21 cellular contexts compared by ENCODE assay signal in the genomic region with DNA sequence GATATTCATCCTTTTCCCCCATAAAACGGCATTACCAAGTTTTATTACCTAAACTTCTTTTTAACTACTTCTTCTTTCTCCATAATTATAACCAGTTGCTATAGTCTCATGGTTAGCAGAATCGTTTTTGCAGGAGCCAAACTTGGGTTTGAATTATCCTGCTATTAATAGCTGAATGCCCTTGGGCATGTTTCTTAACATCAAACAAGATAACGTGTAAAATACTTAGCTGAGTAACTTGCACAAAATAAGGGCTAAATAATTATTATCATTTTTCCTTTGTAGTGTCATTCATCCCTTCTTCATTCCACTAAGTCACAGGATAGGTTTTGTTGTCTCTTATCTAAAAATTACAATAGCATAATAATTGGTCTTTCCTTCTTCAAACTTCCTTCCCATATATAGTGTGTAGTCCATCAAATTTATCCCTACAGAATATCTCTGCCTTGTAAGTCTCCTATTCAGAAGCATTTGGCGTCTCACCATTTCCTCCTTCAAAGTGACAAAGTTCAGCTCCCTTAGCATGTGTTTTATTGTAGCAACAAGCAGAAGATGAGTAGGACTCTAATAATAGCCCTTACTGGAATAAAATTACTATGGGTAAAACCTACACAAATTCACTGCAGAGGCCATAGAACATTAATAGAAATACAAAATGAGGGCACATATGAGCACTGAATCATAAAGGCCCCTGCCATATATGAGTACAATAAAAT.
A peak's percentile ranks its signal among the peaks of the same experiment; 100 is the strongest.
DNase-seq lines count a peak whose midpoint lies in the region; FAIRE-seq and TF ChIP-seq lines count a peak whose summit lies in the region.
"Had no signal": no experiment of that assay in that cellular context is flagged by ENCODE, and none has a peak within 500 bp of the region (broad histone marks: within the 10 kb centered on the region; RNA-seq: fewer than 3 reads in every experiment).

No MANE protein-coding gene starts in this region.

- no peaks in the 10 kb centered on the region for H3K36me3 Mint-ChIP-seq in HFFc6 (ENCODE audit: low read depth)
- H3K36me3 Mint-ChIP-seq in osteocyte (ENCODE audit: unreplicated experiment): no peaks in the 10 kb centered on the region
- H3K36me3 Mint-ChIP-seq in T-helper 2 cell treated with Interferon-gamma antibody and Interleukin-4, amounts not matched to agents 5 μg/mL and 100 μg/mL, for 36 hours (ENCODE audit: low read depth): no peaks in the 10 kb centered on the region
- no peaks in the 10 kb centered on the region for H3K36me3 Mint-ChIP-seq in activated CD4-positive, alpha-beta T cell treated with anti-CD3 and anti-CD28 coated beads, Interleukin-2, amount 10 ng/mL, durations not matched to agents 24 days and 14 days (ENCODE audit: low read depth)

- H3K27ac Mint-ChIP-seq in HFFc6: peak overlapping the region; percentile 2; the same call in 1 of the 2 replicates
- H3K27ac Mint-ChIP-seq in osteocyte (ENCODE audit: unreplicated experiment): peak overlapping the region; percentile 60
- no peak overlapping the region for H3K27ac Mint-ChIP-seq in T-helper 2 cell treated with Interferon-gamma antibody and Interleukin-4, amounts not matched to agents 5 μg/mL and 100 μg/mL, for 36 hours
- H3K27ac Mint-ChIP-seq in activated CD4-positive, alpha-beta T cell treated with anti-CD3 and anti-CD28 coated beads, Interleukin-2, amount 10 ng/mL, durations not matched to agents 24 days and 14 days: no peak overlapping the region
- H3K27ac Mint-ChIP-seq: activated CD8-positive, alpha-beta T cell treated with anti-CD3 and anti-CD28 coated beads, Interleukin-2, amount 10 ng/mL, durations not matched to agents 7 days and 5 days; stimulated activated naive CD8-positive, alpha-beta T cell treated with anti-CD3 and anti-CD28 coated beads, Interleukin-15, Interleukin-2, amounts not matched to agents 100 ng/mL and 50 ng/mL, for 24 hours had no signal

- no peak overlapping the region for H3K27ac ChIP-seq in endothelial cell of umbilical vein (ENCODE audit: insufficient read depth, low read depth, low read length)
- H3K27ac ChIP-seq: body of pancreas had no signal

- no TSS peak for BruUV-seq in endothelial cell of umbilical vein (replicated peaks; lab: Mats Ljungman, UMichigan)

- dilution Hi-C loops in endothelial cell of umbilical vein (cut with MboI; ENCODE audit: extremely low pct_ligation_motif_present, low sequenced_read_pairs): no loop called here

- H3K9me1 ChIP-seq in endothelial cell of umbilical vein (replicated peaks; ENCODE audit: control insufficient read depth, extremely low read depth, insufficient read depth, low read length): no peaks in the 10 kb centered on the region

- H3K9me3 ChIP-seq in endothelial cell of umbilical vein (replicated peaks; ENCODE audit: control insufficient read depth, insufficient read depth, low read length): no peaks in the 10 kb centered on the region
- H3K9me3 ChIP-seq: body of pancreas, Caco-2 had no signal

- H3K9me3 Mint-ChIP-seq in HFFc6: no peaks in the 10 kb centered on the region; the same call in none of the 2 replicates
- no peaks in the 10 kb centered on the region for H3K9me3 Mint-ChIP-seq in osteocyte (ENCODE audit: unreplicated experiment)
- no peaks in the 10 kb centered on the region for H3K9me3 Mint-ChIP-seq in T-helper 2 cell treated with Interferon-gamma antibody and Interleukin-4, amounts not matched to agents 5 μg/mL and 100 μg/mL, for 36 hours
- H3K9me3 Mint-ChIP-seq in activated CD4-positive, alpha-beta T cell treated with anti-CD3 and anti-CD28 coated beads, Interleukin-2, amount 10 ng/mL, durations not matched to agents 24 days and 14 days: no peaks in the 10 kb centered on the region
- H3K9me3 Mint-ChIP-seq: effector memory CD8-positive, alpha-beta T cell; stimulated activated naive CD8-positive, alpha-beta T cell treated with anti-CD3 and anti-CD28 coated beads, Interleukin-15, Interleukin-2, amounts not matched to agents 100 ng/mL and 50 ng/mL, for 24 hours had no signal

- H3K4me1 Mint-ChIP-seq in HFFc6 (ENCODE audit: low read depth): peaks cover 9% of the 10 kb centered on the region; the same call in 1 of the 2 replicates
- H3K4me1 Mint-ChIP-seq in osteocyte (ENCODE audit: unreplicated experiment): peaks cover 47% of the 10 kb centered on the region
- peaks cover 1% of the 10 kb centered on the region for H3K4me1 Mint-ChIP-seq in T-helper 2 cell treated with Interferon-gamma antibody and Interleukin-4, amounts not matched to agents 5 μg/mL and 100 μg/mL, for 36 hours (ENCODE audit: low read depth)
- no peaks in the 10 kb centered on the region for H3K4me1 Mint-ChIP-seq in activated CD4-positive, alpha-beta T cell treated with anti-CD3 and anti-CD28 coated beads, Interleukin-2, amount 10 ng/mL, durations not matched to agents 24 days and 14 days

- POLR2A ChIA-PET in endothelial cell of umbilical vein (lab: Charles Lee): no interaction called here

- no peaks in the 10 kb centered on the region for H3K36me3 ChIP-seq in endothelial cell of umbilical vein (ENCODE audit: control insufficient read depth in 2 of 2, extremely low read depth in 1 of 2, insufficient read depth in 2 of 2, low read length in 2 of 2)

- no peaks in the 10 kb centered on the region for H3K4me1 ChIP-seq in endothelial cell of umbilical vein (ENCODE audit: control insufficient read depth, extremely low read depth, insufficient read depth, low read length)
- H3K4me1 ChIP-seq: body of pancreas had no signal

- H4K20me1 ChIP-seq in endothelial cell of umbilical vein (replicated peaks; ENCODE audit: control insufficient read depth, extremely low read depth, insufficient read depth, low read length): no peaks in the 10 kb centered on the region

- no peaks in the 10 kb centered on the region for H3K79me2 ChIP-seq in endothelial cell of umbilical vein (ENCODE audit: control insufficient read depth, insufficient read depth, low read length)

- CTCF ChIA-PET in endothelial cell of umbilical vein (lab: Charles Lee): no interaction called here

- TF ChIP-seq POLR2A in endothelial cell of umbilical vein (IDR thresholded peaks at IDR 0.05; ENCODE audit: low read depth, low read length): no peak

- DNase-seq in HFFc6: no peak
- peak; percentile 5 for DNase-seq in NCI-H2227 treated with DMSO at 0.1 percent for 48 hours (lab: John Stamatoyannopoulos, UW)
- peak; percentile 38 for DNase-seq in endothelial cell of umbilical vein (ENCODE audit: low read depth, low spot score)
- DNase-seq in osteocyte (ENCODE audit: extremely low spot score, unreplicated experiment): no peak
- DNase-seq in T-helper 2 cell treated with Interferon-gamma antibody and Interleukin-4, amounts not matched to agents 5 μg/mL and 100 μg/mL, for 36 hours (ENCODE audit: low spot score): no peak
- no peak for DNase-seq in activated CD4-positive, alpha-beta T cell treated with anti-CD3 and anti-CD28 coated beads, Interleukin-2, amount 10 ng/mL, durations not matched to agents 24 days and 14 days
- DNase-seq in NCI-H524 (lab: John Stamatoyannopoulos, UW): no peak
- no peak for DNase-seq in stimulated activated CD4-positive, alpha-beta T cell treated with anti-CD3 and anti-CD28 coated beads, Interleukin-1b, Interleukin-23, amount 100 ng/mL, for 48 hours
- DNase-seq: activated CD8-positive, alpha-beta T cell treated with anti-CD3 and anti-CD28 coated beads, Interleukin-2, amount 10 ng/mL, durations not matched to agents 7 days and 5 days; activated T-cell treated with anti-CD3 and anti-CD28 coated beads for 4 hours; body of pancreas; C1 segment of cervical spinal cord; Caco-2; DMS79; effector memory CD8-positive, alpha-beta T cell; KBM-7; NCI-H1694; NCI-H2171 treated with DMSO at 0.1 percent for 48 hours; SHP77 had no signal

- H3K27me3 Mint-ChIP-seq in HFFc6 (ENCODE audit: insufficient read depth) (no peaks in the 10 kb centered on the region), osteocyte (ENCODE audit: unreplicated experiment) (no peaks in the 10 kb centered on the region)
- H3K27me3 Mint-ChIP-seq in T-helper 2 cell treated with Interferon-gamma antibody and Interleukin-4, amounts not matched to agents 5 μg/mL and 100 μg/mL, for 36 hours (ENCODE audit: low read depth): peaks cover 9% of the 10 kb centered on the region
- H3K27me3 Mint-ChIP-seq in activated CD4-positive, alpha-beta T cell treated with anti-CD3 and anti-CD28 coated beads, Interleukin-2, amount 10 ng/mL, durations not matched to agents 24 days and 14 days: peaks cover 2% of the 10 kb centered on the region
- H3K27me3 Mint-ChIP-seq: effector memory CD8-positive, alpha-beta T cell; stimulated activated naive CD8-positive, alpha-beta T cell treated with anti-CD3 and anti-CD28 coated beads, Interleukin-15, Interleukin-2, amounts not matched to agents 100 ng/mL and 50 ng/mL, for 24 hours had no signal

- no peaks in the 10 kb centered on the region for H3K27me3 ChIP-seq in endothelial cell of umbilical vein (ENCODE audit: control insufficient read depth in 2 of 2, insufficient read depth in 2 of 2, low read length in 2 of 2)
- H3K27me3 ChIP-seq: body of pancreas had no signal

- no peak overlapping the region for H2AFZ ChIP-seq in endothelial cell of umbilical vein (ENCODE audit: low read depth, low read length)

- no peak overlapping the region for H3K9ac ChIP-seq in endothelial cell of umbilical vein (replicated peaks; ENCODE audit: extremely low read depth, insufficient read depth, low read length)

- FAIRE-seq in endothelial cell of umbilical vein (lab: Jason Lieb, UNC): no peak
- FAIRE-seq: H1 had no signal

- H3K4me3 ChIP-seq in endothelial cell of umbilical vein (replicated peaks in 1 of 3; ENCODE audit: insufficient read depth in 1 of 3, low read depth in 1 of 3, low read length in 3 of 3): no peak overlapping the region
- H3K4me3 ChIP-seq: body of pancreas had no signal

- no peak overlapping the region for H3K4me2 ChIP-seq in endothelial cell of umbilical vein (ENCODE audit: insufficient read depth, low read length)

- intact Hi-C loops in endothelial cell of umbilical vein (cut with micrococcal nuclease): no loop called here
- intact Hi-C loops in activated CD4-positive, alpha-beta T cell treated with anti-CD3 and anti-CD28 coated beads, Interleukin-2, amount 10 ng/mL, durations not matched to agents 24 days and 14 days (cut with micrococcal nuclease): no loop called here

- TF ChIP-seq CTCF in HFFc6 (IDR thresholded peaks at IDR 0.05) (no peak), endothelial cell of umbilical vein (IDR thresholded peaks at IDR 0.05; ENCODE audit: extremely low read depth in 1 of 2, insufficient read depth in 1 of 2, low read depth in 1 of 2, low read length in 2 of 2) (no peak), osteocyte (IDR thresholded peaks at IDR 0.05) (no peak)

- H3K4me3 Mint-ChIP-seq in HFFc6 (peak overlapping the region; percentile 23; the same call in 1 of the 2 replicates), osteocyte (ENCODE audit: unreplicated experiment) (no peak overlapping the region)
- H3K4me3 Mint-ChIP-seq in T-helper 2 cell treated with Interferon-gamma antibody and Interleukin-4, amounts not matched to agents 5 μg/mL and 100 μg/mL, for 36 hours: no peak overlapping the region
- H3K4me3 Mint-ChIP-seq in activated CD4-positive, alpha-beta T cell treated with anti-CD3 and anti-CD28 coated beads, Interleukin-2, amount 10 ng/mL, durations not matched to agents 24 days and 14 days: no peak overlapping the region
- H3K4me3 Mint-ChIP-seq: activated CD8-positive, alpha-beta T cell treated with anti-CD3 and anti-CD28 coated beads, Interleukin-2, amount 10 ng/mL, durations not matched to agents 7 days and 5 days; effector memory CD8-positive, alpha-beta T cell; stimulated activated naive CD8-positive, alpha-beta T cell treated with anti-CD3 and anti-CD28 coated beads, Interleukin-15, Interleukin-2, amounts not matched to agents 100 ng/mL and 50 ng/mL, for 24 hours had no signal

Comparison
In these comparisons a context has a peak if more than half of its experiments do, and no peak if none do; other contexts are left out.
1. DNase-seq: peak in NCI-H2227 treated with DMSO at 0.1 percent for 48 hours (single experiment) and endothelial cell of umbilical vein (single experiment); none in HFFc6 (single experiment), osteocyte (single experiment), T-helper 2 cell treated with Interferon-gamma antibody and Interleukin-4, amounts not matched to agents 5 μg/mL and 100 μg/mL, for 36 hours (single experiment), activated CD4-positive, alpha-beta T cell treated with anti-CD3 and anti-CD28 coated beads, Interleukin-2, amount 10 ng/mL, durations not matched to agents 24 days and 14 days (single experiment), NCI-H524 (0 of 2) and stimulated activated CD4-positive, alpha-beta T cell treated with anti-CD3 and anti-CD28 coated beads, Interleukin-1b, Interleukin-23, amount 100 ng/mL, for 48 hours (single experiment).
2. H3K27ac Mint-ChIP-seq: peak in HFFc6 (single experiment) and osteocyte (single experiment); none in T-helper 2 cell treated with Interferon-gamma antibody and Interleukin-4, amounts not matched to agents 5 μg/mL and 100 μg/mL, for 36 hours (single experiment) and activated CD4-positive, alpha-beta T cell treated with anti-CD3 and anti-CD28 coated beads, Interleukin-2, amount 10 ng/mL, durations not matched to agents 24 days and 14 days (single experiment).